Comparison of ENCODE assay signal across 14 cellular contexts in the genomic region with DNA sequence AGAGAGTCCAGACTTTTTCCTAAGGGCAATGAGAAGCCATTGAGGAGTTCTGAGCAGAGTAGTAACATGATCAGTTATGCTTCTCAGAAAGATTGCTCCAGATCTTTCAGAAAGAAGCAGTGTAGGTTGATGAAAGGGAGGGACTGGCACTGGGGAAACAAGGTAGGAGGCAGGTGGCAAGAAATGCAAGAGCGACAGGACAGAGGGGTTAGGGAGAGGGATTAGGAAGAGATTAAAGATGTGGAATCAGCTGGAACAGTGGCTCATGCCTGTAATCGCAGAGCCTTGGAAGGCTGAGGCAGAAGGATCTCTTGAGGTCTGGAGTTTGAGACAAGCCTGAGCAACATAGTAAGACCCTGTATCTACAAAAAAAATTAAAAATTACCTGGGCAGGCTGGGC. TPM values are rescaled to one million over a fixed set of nuclear protein-coding genes. Genes with fewer than 3 reads are reported as not detected.
"Had no signal": no experiment of that assay in that cellular context is flagged by ENCODE, and none has a peak within 500 bp of the region (broad histone marks: within the 10 kb centered on the region; RNA-seq: fewer than 3 reads in every experiment).

No MANE protein-coding gene starts in this region.

- H3K27ac Mint-ChIP-seq: activated T-cell treated with anti-CD3 and anti-CD28 coated beads, Interleukin-2, amount 50 U/mL, for 24 hours; natural killer cell treated with Interleukin-12 subunit alpha and Interleukin-12 subunit beta and Interleukin-15 and Interleukin-18, amount 100 ng/mL, for 72 hours had no signal

- H3K9me3 ChIP-seq: body of pancreas, esophagus squamous epithelium, right lobe of liver, stomach, testis had no signal

- H3K4me1 ChIP-seq: right lobe of liver, testis had no signal

- H3K4me3 ChIP-seq: body of pancreas, esophagus squamous epithelium, right lobe of liver, stomach, testis had no signal

- ATAC-seq: activated naive CD4-positive, alpha-beta T cell treated with anti-CD3 and anti-CD28 coated beads, Interleukin-2, amount 50 U/mL, for 72 hours; body of pancreas; left ventricle myocardium superior; natural killer cell treated with Interleukin-12 subunit alpha and Interleukin-12 subunit beta and Interleukin-15 and Interleukin-18, amount 100 ng/mL, for 72 hours; right lobe of liver had no signal

- H3K4me3 Mint-ChIP-seq: activated T-cell treated with anti-CD3 and anti-CD28 coated beads, Interleukin-2, amount 50 U/mL, for 24 hours had no signal

- H3K27me3 ChIP-seq: body of pancreas, esophagus squamous epithelium, right lobe of liver, stomach, testis had no signal

- H3K36me3 ChIP-seq: right lobe of liver had no signal

- DNase-seq: activated CD4-positive, alpha-beta T cell treated with anti-CD3 and anti-CD28 coated beads, Interleukin-2, amount 50 U/mL, for 1 hour; activated gamma-delta T cell; activated T-cell treated with anti-CD3 and anti-CD28 coated beads, Interleukin-2, amount 50 U/mL, for 24 hours; amygdala; body of pancreas; esophagus squamous epithelium; hypothalamus; left ventricle myocardium superior; mesenchymal stem cell; right lobe of liver; stomach; testis had no signal

- H3K27me3 Mint-ChIP-seq: activated T-cell treated with anti-CD3 and anti-CD28 coated beads, Interleukin-2, amount 50 U/mL, for 24 hours; natural killer cell treated with Interleukin-12 subunit alpha and Interleukin-12 subunit beta and Interleukin-15 and Interleukin-18, amount 100 ng/mL, for 72 hours had no signal

- H3K9me3 Mint-ChIP-seq: activated naive CD4-positive, alpha-beta T cell treated with anti-CD3 and anti-CD28 coated beads, Interleukin-2, amount 50 U/mL, for 72 hours; activated T-cell treated with anti-CD3 and anti-CD28 coated beads, Interleukin-2, amount 50 U/mL, for 24 hours; natural killer cell treated with Interleukin-12 subunit alpha and Interleukin-12 subunit beta and Interleukin-15 and Interleukin-18, amount 100 ng/mL, for 72 hours had no signal

- H3K27ac ChIP-seq: body of pancreas, esophagus squamous epithelium, right lobe of liver, stomach, testis had no signal

- H3K36me3 Mint-ChIP-seq: natural killer cell treated with Interleukin-12 subunit alpha and Interleukin-12 subunit beta and Interleukin-15 and Interleukin-18, amount 100 ng/mL, for 72 hours had no signal

RNA-seq across cellular contexts. Expression of a gene that starts 7.0 kb away (rescaled TPM):
- total RNA-seq: natural killer cell treated with Interleukin-12 subunit alpha and Interleukin-12 subunit beta and Interleukin-15 and Interleukin-18, amount 100 ng/mL, for 72 hours had no signal
